ENCODE assay signal across 1 cellular context in genomic region chr1:224900062-224900461, GRCh38.
TF ChIP-seq lines count a peak whose summit lies in the region.

No MANE protein-coding gene starts in this region.

TF ChIP-seq in HEK293, 187 proteins besides CTCF, POLR2A, EP300 and RAD21 (continued from another document and continues in another):
- TF ChIP-seq ZNF404 (tag by site-specific recombination; IDR thresholded peaks at IDR 0.05), result peak; percentile 45; the same call in 1 of the 2 replicates
- TF ChIP-seq IKZF3 (tag by site-specific recombination; IDR thresholded peaks at IDR 0.05), result no peak
- no peak for TF ChIP-seq ZBTB1 (tag by site-specific recombination; IDR thresholded peaks at IDR 0.05)
- no peak for TF ChIP-seq ZNF639 (tag by site-specific recombination; IDR thresholded peaks at IDR 0.05)
- no peak for TF ChIP-seq ZNF585B (tag by site-specific recombination; IDR thresholded peaks at IDR 0.05)
- TF ChIP-seq KLF9 (tag by site-specific recombination; IDR thresholded peaks at IDR 0.05; ENCODE audit: low read depth), result no peak
- TF ChIP-seq ZNF558 (tag by site-specific recombination; IDR thresholded peaks at IDR 0.05), result peak; percentile 41; the same call in 1 of the 2 replicates
- TF ChIP-seq ZSCAN16 (tag by site-specific recombination; IDR thresholded peaks at IDR 0.05), result no peak
- TF ChIP-seq ZNF391 (tag by site-specific recombination; IDR thresholded peaks at IDR 0.05; ENCODE audit: borderline replicate concordance, low read depth), result no peak
- TF ChIP-seq ZNF223 (tag by site-specific recombination; IDR thresholded peaks at IDR 0.05), result no peak
- no peak for TF ChIP-seq ZNF133 (tag by site-specific recombination; IDR thresholded peaks at IDR 0.05)
- no peak for TF ChIP-seq ZNF184 (tag by site-specific recombination; IDR thresholded peaks at IDR 0.05)
- TF ChIP-seq BCL11B (tag by site-specific recombination; IDR thresholded peaks at IDR 0.05; ENCODE audit: low read depth), result no peak
- TF ChIP-seq MYNN (tag by site-specific recombination; IDR thresholded peaks at IDR 0.05; ENCODE audit: borderline replicate concordance), result no peak
- peak; percentile 53; the same call in 1 of the 2 replicates for TF ChIP-seq GFI1B (tag by site-specific recombination; IDR thresholded peaks at IDR 0.05)
- TF ChIP-seq ZNF121 (tag by site-specific recombination; IDR thresholded peaks at IDR 0.05), result no peak
- TF ChIP-seq SCRT1 (tag by site-specific recombination; IDR thresholded peaks at IDR 0.05; ENCODE audit: borderline replicate concordance), result no peak
- TF ChIP-seq ZNF146 (tag by site-specific recombination; IDR thresholded peaks at IDR 0.05), result no peak
- peak; percentile 74 for TF ChIP-seq ZNF140 (tag by site-specific recombination; IDR thresholded peaks at IDR 0.05)
- TF ChIP-seq ZNF600 (tag by site-specific recombination; IDR thresholded peaks at IDR 0.05), result no peak
- TF ChIP-seq ZNF214 (tag by site-specific recombination; IDR thresholded peaks at IDR 0.05; ENCODE audit: borderline replicate concordance), result no peak
- TF ChIP-seq KLF7 (tag by site-specific recombination; IDR thresholded peaks at IDR 0.05; ENCODE audit: borderline replicate concordance), result no peak
- TF ChIP-seq ZNF19 (tag by site-specific recombination; IDR thresholded peaks at IDR 0.05; ENCODE audit: low read depth), result peak; percentile 75; the same call in 1 of the 2 replicates
- no peak for TF ChIP-seq ZNF114 (tag by site-specific recombination; IDR thresholded peaks at IDR 0.05)
- no peak for TF ChIP-seq ZNF596 (tag by site-specific recombination; IDR thresholded peaks at IDR 0.05)
- no peak for TF ChIP-seq YY2 (tag by site-specific recombination; IDR thresholded peaks at IDR 0.05)
- no peak for TF ChIP-seq GLI4 (tag by site-specific recombination; IDR thresholded peaks at IDR 0.05)
- TF ChIP-seq ZBTB20 (tag by site-specific recombination; IDR thresholded peaks at IDR 0.05), result no peak
- TF ChIP-seq BCL6B (tag by site-specific recombination; IDR thresholded peaks at IDR 0.05), result no peak
- TF ChIP-seq KLF1 (tag by site-specific recombination; IDR thresholded peaks at IDR 0.05), result no peak
- no peak for TF ChIP-seq ZNF324 (tag by site-specific recombination; IDR thresholded peaks at IDR 0.05)
- no peak for TF ChIP-seq ZNF544 (tag by site-specific recombination; IDR thresholded peaks at IDR 0.05)
- TF ChIP-seq ZNF530 (tag by site-specific recombination; IDR thresholded peaks at IDR 0.05; ENCODE audit: low read depth), result no peak
- no peak for TF ChIP-seq ZNF677 (tag by site-specific recombination; IDR thresholded peaks at IDR 0.05)
- TF ChIP-seq ZNF175 (tag by site-specific recombination; IDR thresholded peaks at IDR 0.05), result no peak
- TF ChIP-seq ZNF670 (tag by site-specific recombination; IDR thresholded peaks at IDR 0.05; ENCODE audit: low read depth), result no peak
- no peak for TF ChIP-seq ZFP69B (tag by site-specific recombination; IDR thresholded peaks at IDR 0.05)
- no peak for TF ChIP-seq ZNF311 (tag by site-specific recombination; IDR thresholded peaks at IDR 0.05; ENCODE audit: borderline replicate concordance)
- no peak for TF ChIP-seq ZNF148 (tag by site-specific recombination; IDR thresholded peaks at IDR 0.05; ENCODE audit: borderline replicate concordance)
- TF ChIP-seq ZNF830 (tag by site-specific recombination; IDR thresholded peaks at IDR 0.05; ENCODE audit: low read depth), result no peak
- no peak for TF ChIP-seq ZNF580 (tag by site-specific recombination; IDR thresholded peaks at IDR 0.05)
- TF ChIP-seq ZEB2 (tag by site-specific recombination; IDR thresholded peaks at IDR 0.05), result no peak
- TF ChIP-seq ZNF354C (tag by site-specific recombination; IDR thresholded peaks at IDR 0.05; ENCODE audit: borderline replicate concordance, low read depth), result 0 out of 2 replicates have a peak, but pooled peaks have one; percentile 16
- no peak for TF ChIP-seq KLF16 (tag by site-specific recombination; IDR thresholded peaks at IDR 0.05)
- no peak for TF ChIP-seq ZNF423 (tag by site-specific recombination; IDR thresholded peaks at IDR 0.05)
- TF ChIP-seq ZNF335 (tag by site-specific recombination; conservative IDR thresholded peaks at IDR 0.05), result no peak
- peak; percentile 57; the same call in 1 of the 2 replicates for TF ChIP-seq ZNF664 (tag by site-specific recombination; IDR thresholded peaks at IDR 0.05)
- TF ChIP-seq ZNF10 (tag by site-specific recombination; IDR thresholded peaks at IDR 0.05), result no peak
- TF ChIP-seq MEIS1 (CRISPR knock-in tag; IDR thresholded peaks at IDR 0.05; ENCODE audit: borderline replicate concordance), result no peak
- TF ChIP-seq ZNF18 (tag by site-specific recombination; IDR thresholded peaks at IDR 0.05), result no peak
- no peak for TF ChIP-seq SALL2 (tag by site-specific recombination; IDR thresholded peaks at IDR 0.05; ENCODE audit: borderline replicate concordance)
- no peak for TF ChIP-seq ZNF16 (tag by site-specific recombination; IDR thresholded peaks at IDR 0.05; ENCODE audit: low read depth)
- no peak for TF ChIP-seq ZNF707 (tag by site-specific recombination; IDR thresholded peaks at IDR 0.05)
- TF ChIP-seq, protein P1, sequence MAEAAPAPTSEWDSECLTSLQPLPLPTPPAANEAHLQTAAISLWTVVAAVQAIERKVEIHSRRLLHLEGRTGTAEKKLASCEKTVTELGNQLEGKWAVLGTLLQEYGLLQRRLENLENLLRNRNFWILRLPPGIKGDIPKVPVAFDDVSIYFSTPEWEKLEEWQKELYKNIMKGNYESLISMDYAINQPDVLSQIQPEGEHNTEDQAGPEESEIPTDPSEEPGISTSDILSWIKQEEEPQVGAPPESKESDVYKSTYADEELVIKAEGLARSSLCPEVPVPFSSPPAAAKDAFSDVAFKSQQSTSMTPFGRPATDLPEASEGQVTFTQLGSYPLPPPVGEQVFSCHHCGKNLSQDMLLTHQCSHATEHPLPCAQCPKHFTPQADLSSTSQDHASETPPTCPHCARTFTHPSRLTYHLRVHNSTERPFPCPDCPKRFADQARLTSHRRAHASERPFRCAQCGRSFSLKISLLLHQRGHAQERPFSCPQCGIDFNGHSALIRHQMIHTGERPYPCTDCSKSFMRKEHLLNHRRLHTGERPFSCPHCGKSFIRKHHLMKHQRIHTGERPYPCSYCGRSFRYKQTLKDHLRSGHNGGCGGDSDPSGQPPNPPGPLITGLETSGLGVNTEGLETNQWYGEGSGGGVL (tag by site-specific recombination; IDR thresholded peaks at IDR 0.05), result no peak
- no peak for TF ChIP-seq ZNF2 (tag by site-specific recombination; IDR thresholded peaks at IDR 0.05)
- TF ChIP-seq ZSCAN4 (tag by site-specific recombination; IDR thresholded peaks at IDR 0.05), result no peak
- TF ChIP-seq, protein P2, sequence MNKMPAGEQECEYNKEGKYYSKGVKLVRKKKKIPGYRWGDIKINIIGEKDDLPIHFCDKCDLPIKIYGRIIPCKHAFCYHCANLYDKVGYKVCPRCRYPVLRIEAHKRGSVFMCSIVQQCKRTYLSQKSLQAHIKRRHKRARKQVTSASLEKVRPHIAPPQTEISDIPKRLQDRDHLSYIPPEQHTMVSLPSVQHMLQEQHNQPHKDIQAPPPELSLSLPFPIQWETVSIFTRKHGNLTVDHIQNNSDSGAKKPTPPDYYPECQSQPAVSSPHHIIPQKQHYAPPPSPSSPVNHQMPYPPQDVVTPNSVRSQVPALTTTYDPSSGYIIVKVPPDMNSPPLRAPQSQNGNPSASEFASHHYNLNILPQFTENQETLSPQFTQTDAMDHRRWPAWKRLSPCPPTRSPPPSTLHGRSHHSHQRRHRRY (tag by site-specific recombination; IDR thresholded peaks at IDR 0.05), result no peak
